17 cellular contexts compared by ENCODE assay signal in genomic region chr1:161012420-161012819, GRCh38. TPM values are rescaled to one million over a fixed set of nuclear protein-coding genes. Genes with fewer than 3 reads are reported as not detected.
DNase-seq lines count a peak whose midpoint lies in the region; ATAC-seq and TF ChIP-seq lines count a peak whose summit lies in the region.
"Had no signal": no experiment of that assay in that cellular context is flagged by ENCODE, and none has a peak within 500 bp of the region (broad histone marks: within the 10 kb centered on the region; RNA-seq: fewer than 3 reads in every experiment).

No MANE protein-coding gene starts in this region.

- H3K4me3 Mint-ChIP-seq in central memory CD8-positive, alpha-beta T cell, result no peak overlapping the region
- H3K4me3 Mint-ChIP-seq: neural crest cell had no signal

- no peak overlapping the region for H3K4me3 ChIP-seq in left ventricle myocardium inferior
- no peak overlapping the region for H3K4me3 ChIP-seq in muscle layer of duodenum (ENCODE audit: low read depth in 1 of 2, low read length in 2 of 2)
- no peak overlapping the region for H3K4me3 ChIP-seq in vagina
- H3K4me3 ChIP-seq in uterus, result no peak overlapping the region
- H3K4me3 ChIP-seq: thyroid gland had no signal

- H3K27ac Mint-ChIP-seq in central memory CD8-positive, alpha-beta T cell (ENCODE audit: low read depth), result peak overlapping the region; percentile 63

- peaks cover 29% of the 10 kb centered on the region for H3K4me1 ChIP-seq in left ventricle myocardium inferior
- H3K4me1 ChIP-seq in muscle layer of duodenum (ENCODE audit: control insufficient read depth in 1 of 2, insufficient read depth in 2 of 2, low read length in 2 of 2), result peaks cover 0 to 15% of the 10 kb centered on the region in 2 donors
- H3K4me1 ChIP-seq in vagina, result peaks cover 30% of the 10 kb centered on the region
- H3K4me1 ChIP-seq in uterus, result no peaks in the 10 kb centered on the region

- intact Hi-C loops in left ventricle myocardium inferior (cut with micrococcal nuclease), result no loop called here
- intact Hi-C loops in cardiac septum (cut with DNase I), result loop anchor here (2.0 kb wide), 1 partner anchor 16 kb away; no protein-coding TSS in a partner anchor
- intact Hi-C loops in vagina (cut with DNase I), result no loop called here
- intact Hi-C loops in uterus (cut with DNase I; ENCODE audit: low total_unique reads), result no loop called here

- no peaks in the 10 kb centered on the region for H3K9me3 Mint-ChIP-seq in central memory CD8-positive, alpha-beta T cell
- H3K9me3 Mint-ChIP-seq: activated T-helper 1 cell treated with anti-CD3 and anti-CD28 coated beads, Interleukin-12 subunit alpha, Interleukin-12 subunit beta, Interleukin-2, Interleukin-4 antibody, amounts not matched to agents 30 ng/mL and 10 ng/mL and 1 ng/mL, durations not matched to agents 14 hours and 24 hours and 36 hours; neural crest cell; T-helper 1 cell treated with Interleukin-12 subunit alpha and Interleukin-12 subunit beta and Interleukin-4 antibody, amounts not matched to agents 30 μg/mL and 1 μg/mL, for 36 hours had no signal

- no peaks in the 10 kb centered on the region for H3K9me3 ChIP-seq in left ventricle myocardium inferior (replicated peaks)
- no peaks in the 10 kb centered on the region for H3K9me3 ChIP-seq in muscle layer of duodenum (ENCODE audit: control insufficient read depth in 1 of 2, low read length in 2 of 2)
- H3K9me3 ChIP-seq in vagina, result no peaks in the 10 kb centered on the region
- H3K9me3 ChIP-seq in uterus, result no peaks in the 10 kb centered on the region
- H3K9me3 ChIP-seq: thyroid gland had no signal

- H3K4me1 Mint-ChIP-seq in central memory CD8-positive, alpha-beta T cell, result peaks cover 28% of the 10 kb centered on the region

- no peaks in the 10 kb centered on the region for H3K27me3 ChIP-seq in left ventricle myocardium inferior (ENCODE audit: low read depth)
- no peaks in the 10 kb centered on the region for H3K27me3 ChIP-seq in muscle layer of duodenum (ENCODE audit: low read depth, low read length)
- H3K27me3 ChIP-seq in vagina, result no peaks in the 10 kb centered on the region
- H3K27me3 ChIP-seq in uterus, result no peaks in the 10 kb centered on the region
- H3K27me3 ChIP-seq: thyroid gland had no signal

- H3K27ac ChIP-seq in left ventricle myocardium inferior (replicated peaks) (peak overlapping the region; percentile 91), muscle layer of duodenum (ENCODE audit: low read length) (peak overlapping the region; percentile 27), vagina (peak overlapping the region; percentile 81), uterus (peak overlapping the region in 1 of 2 donors; percentile 77)

- DNase-seq in left ventricle myocardium inferior (no peak), cardiac septum (ENCODE audit: low spot score) (no peak), vagina (ENCODE audit: extremely low spot score in 2 of 2) (no peak), uterus (no peak)
- DNase-seq in central memory CD8-positive, alpha-beta T cell (ENCODE audit: low spot score in 2 of 2), result no peak
- DNase-seq: DND-41, kidney glomerular epithelial cell, NCI-H1105, NCI-H446 treated with DMSO at 0.1 percent for 48 hours had no signal

- H3K27me3 Mint-ChIP-seq in central memory CD8-positive, alpha-beta T cell, result no peaks in the 10 kb centered on the region

- TF ChIP-seq CTCF in left ventricle myocardium inferior (IDR thresholded peaks at IDR 0.05; ENCODE audit: borderline replicate concordance) (no peak), vagina (IDR thresholded peaks at IDR 0.05) (no peak), uterus (IDR thresholded peaks at IDR 0.05) (no peak)

- TF ChIP-seq POLR2A in vagina (IDR thresholded peaks at IDR 0.05) (no peak), uterus (IDR thresholded peaks at IDR 0.05) (no peak)

- peaks cover 10% of the 10 kb centered on the region for H3K36me3 Mint-ChIP-seq in central memory CD8-positive, alpha-beta T cell (ENCODE audit: insufficient read depth)

- H3K36me3 ChIP-seq in left ventricle myocardium inferior (no peaks in the 10 kb centered on the region), muscle layer of duodenum (ENCODE audit: control insufficient read depth in 1 of 2, insufficient read depth in 2 of 2, low read length in 2 of 2) (no peaks in the 10 kb centered on the region), vagina (no peaks in the 10 kb centered on the region), uterus (no peaks in the 10 kb centered on the region)
- H3K36me3 ChIP-seq: thyroid gland had no signal

- ATAC-seq in central memory CD8-positive, alpha-beta T cell (replicated peaks; ENCODE audit: extremely low read depth, poor library complexity, severe bottlenecking), result no peak
- ATAC-seq in GM19452 (IDR thresholded peaks at IDR 0.05; ENCODE audit: unreplicated experiment), result no peak
- ATAC-seq in GM21390 (IDR thresholded peaks at IDR 0.05; ENCODE audit: unreplicated experiment), result no peak

RNA-seq across cellular contexts. Expression of gene F11R, which starts 8.5 kb away (rescaled TPM):
- 8.3 TPM for total RNA-seq in left ventricle myocardium inferior
- total RNA-seq in cardiac septum, result 10.3 TPM
- 178 TPM for total RNA-seq in vagina
- 10 to 100 TPM; 22.6 to 45.3 (median 26.6) TPM for total RNA-seq in uterus

RNA-seq across cellular contexts. Expression of gene TSTD1, which starts 26.3 kb away (rescaled TPM):
- total RNA-seq in left ventricle myocardium inferior (13.4 TPM), cardiac septum (12.0 TPM), vagina (44.7 TPM), uterus (10 to 100 TPM in 1 of 4 donors, 1 to 10 TPM in 1, not detected in 2; 5.6 to 20.3 TPM)

RNA-seq across cellular contexts. Expression of gene USF1, which starts 33.4 kb away (rescaled TPM):
- total RNA-seq in left ventricle myocardium inferior (31.7 TPM), cardiac septum (29.2 TPM), vagina (39.0 TPM), uterus (10 to 100 TPM; 20.7 to 71.8 (median 44.2) TPM)

RNA-seq across cellular contexts. Expression of gene ARHGAP30, which starts 57.3 kb away (rescaled TPM):
- total RNA-seq in left ventricle myocardium inferior (2.4 TPM), cardiac septum (2.6 TPM), vagina (14.5 TPM), uterus (1 to 10 TPM in 3 of 4 donors, under 1 TPM in 1; 0.88 to 3.4 (median 2.6) TPM)
- total RNA-seq: glomerular endothelial cell, neural crest cell had no signal

RNA-seq across cellular contexts. Expression of gene ITLN2, which starts 57.8 kb away (rescaled TPM):
- total RNA-seq in left ventricle myocardium inferior, result 0.19 TPM
- total RNA-seq in cardiac septum, result not detected
- total RNA-seq in vagina, result 2.0 TPM
- total RNA-seq in uterus, result not detected
- total RNA-seq: activated T-helper 1 cell treated with anti-CD3 and anti-CD28 coated beads, Interleukin-12 subunit alpha, Interleukin-12 subunit beta, Interleukin-2, Interleukin-4 antibody, amounts not matched to agents 30 ng/mL and 10 ng/mL and 1 ng/mL, durations not matched to agents 14 hours and 24 hours and 36 hours; glomerular endothelial cell; thyroid gland had no signal
